Comparison of ENCODE assay signal across 18 cellular contexts in genomic region chr5:87551807-87552377, GRCh38.
"Had no signal": no experiment of that assay in that cellular context is flagged by ENCODE, and none has a peak within 500 bp of the region (broad histone marks: within the 10 kb centered on the region; RNA-seq: fewer than 3 reads in every experiment).

No MANE protein-coding gene starts in this region.

- H3K9me3 ChIP-seq: esophagus squamous epithelium, psoas muscle, thoracic aorta, transverse colon had no signal

- H3K4me3 ChIP-seq: esophagus squamous epithelium, psoas muscle, skin epidermis, stomach, thoracic aorta, transverse colon had no signal

- H3K36me3 ChIP-seq: esophagus squamous epithelium, stomach, thoracic aorta, transverse colon had no signal

- H3K27ac ChIP-seq: esophagus squamous epithelium, foreskin keratinocyte, psoas muscle, skin epidermis, stomach, thoracic aorta had no signal

- H3K27me3 ChIP-seq: esophagus squamous epithelium, foreskin keratinocyte, transverse colon had no signal

- FAIRE-seq: colon, kidney had no signal

- DNase-seq: effector memory CD8-positive, alpha-beta T cell; esophagus squamous epithelium; foreskin keratinocyte; kidney; mesendoderm; naive thymus-derived CD4-positive, alpha-beta T cell; nephron progenitor cell; psoas muscle; stimulated activated CD4-positive, alpha-beta T cell treated with anti-CD3 and anti-CD28 coated beads, Interleukin-2, amount 100 ng/mL, for 24 hours; stimulated activated CD4-positive, alpha-beta T cell treated with anti-CD3 and anti-CD28 coated beads, Interleukin-4, amount 100 ng/mL, for 4 hours; stimulated activated naive B cell treated with anti-CD40 and anti-IgM and Interleukin-4, amounts not matched to agents 10 μg/mL and 1 μg/mL and 100 μg/mL, for 72 hours; stomach; substantia nigra; transverse colon had no signal

- H3K4me1 ChIP-seq: esophagus squamous epithelium, foreskin keratinocyte, psoas muscle, stomach, transverse colon had no signal

- ATAC-seq: effector memory CD8-positive, alpha-beta T cell; foreskin keratinocyte; naive thymus-derived CD4-positive, alpha-beta T cell; psoas muscle; sciatic nerve; stimulated activated naive B cell treated with anti-CD40 and anti-IgM and Interleukin-4, amounts not matched to agents 10 μg/mL and 1 μg/mL and 100 μg/mL, for 72 hours had no signal
